Comparison of ENCODE assay signal across 32 cellular contexts in genomic region chr13:111456452-111457230, GRCh38.
"Had no signal": no experiment of that assay in that cellular context is flagged by ENCODE, and none has a peak within 500 bp of the region (broad histone marks: within the 10 kb centered on the region; RNA-seq: fewer than 3 reads in every experiment).

No MANE protein-coding gene starts in this region.

- H3K9me3 ChIP-seq: adrenal gland, body of pancreas had no signal

- ATAC-seq: activated CD8-positive, alpha-beta T cell treated with anti-CD3 and anti-CD28 coated beads for 36 hours; activated naive CD4-positive, alpha-beta T cell treated with anti-CD3 and anti-CD28 coated beads, Interleukin-2, amount 50 U/mL, for 72 hours; activated T-cell treated with anti-CD3 and anti-CD28 coated beads, Interleukin-2, amount 50 U/mL, for 4 hours; activated T-cell treated with anti-CD3 and anti-CD28 coated beads, Interleukin-2, amount 50 U/mL, for 72 hours; activated T-helper 17 cell treated with anti-CD3 and anti-CD28 coated beads, Interleukin-2, amount 50 U/mL, for 72 hours; body of pancreas had no signal

- H3K36me3 ChIP-seq: adrenal gland, brain microvascular endothelial cell, breast epithelium had no signal

- DNase-seq: activated B cell treated with CpG ODN at 0.5 μM for 24 hours; activated CD4-positive, alpha-beta memory T cell treated with anti-CD3 and anti-CD28 coated beads for 36 hours; activated CD4-positive, alpha-beta T cell treated with anti-CD3 and anti-CD28 coated beads for 4 hours; activated CD4-positive, alpha-beta T cell treated with anti-CD3 and anti-CD28 coated beads, Interleukin-2, amount 10 ng/mL, durations not matched to agents 24 days and 14 days; activated CD4-positive, alpha-beta T cell treated with anti-CD3 and anti-CD28 coated beads, Interleukin-2, amount 50 U/mL, for 1 hour; activated CD4-positive, alpha-beta T cell treated with anti-CD3 and anti-CD28 coated beads, Interleukin-2, amount 50 U/mL, for 4 hours; activated CD4-positive, CD25-positive, alpha-beta regulatory T cell treated with anti-CD3 and anti-CD28 coated beads, Interleukin-2, amount 50 U/mL, for 72 hours; activated CD8-positive, alpha-beta memory T cell treated with anti-CD3 and anti-CD28 coated beads, Interleukin-2, amount 50 U/mL, for 4 hours; activated CD8-positive, alpha-beta T cell treated with anti-CD3 and anti-CD28 coated beads for 36 hours; activated effector memory CD4-positive, alpha-beta T cell treated with anti-CD3 and anti-CD28 coated beads, Interleukin-2, amount 50 U/mL, for 16 hours; activated gamma-delta T cell treated with Interleukin-2 at 50 U/mL for 16 hours; activated naive CD4-positive, alpha-beta T cell; activated naive CD4-positive, alpha-beta T cell treated with anti-CD3 and anti-CD28 coated beads for 36 hours; activated naive CD4-positive, alpha-beta T cell treated with anti-CD3 and anti-CD28 coated beads, Interleukin-2, amount 50 U/mL, for 16 hours; activated naive CD8-positive, alpha-beta T cell treated with anti-CD3 and anti-CD28 coated beads for 36 hours; activated T-cell treated with anti-CD3 and anti-CD28 coated beads for 4 hours; activated T-cell treated with anti-CD3 and anti-CD28 coated beads, Interleukin-2, amount 50 U/mL, for 1 hour; activated T-cell treated with anti-CD3 and anti-CD28 coated beads, Interleukin-2, amount 50 U/mL, for 4 hours; activated T-cell treated with anti-CD3 and anti-CD28 coated beads, Interleukin-2, amount 50 U/mL, for 72 hours; adrenal gland; amniotic stem cell; aorta; body of pancreas; brain microvascular endothelial cell; central memory CD4-positive, alpha-beta T cell; T-helper 1 cell; T-helper 2 cell; T-helper 9 cell had no signal

- H3K4me1 ChIP-seq: adrenal gland, body of pancreas, breast epithelium had no signal

- H3K27ac ChIP-seq: adrenal gland, body of pancreas, brain microvascular endothelial cell, breast epithelium, VCaP had no signal

- H3K27me3 ChIP-seq: body of pancreas, brain microvascular endothelial cell had no signal

- H3K4me3 ChIP-seq: adrenal gland, body of pancreas, breast epithelium had no signal
